ENCODE assay signal across 17 cellular contexts in the genomic region with DNA sequence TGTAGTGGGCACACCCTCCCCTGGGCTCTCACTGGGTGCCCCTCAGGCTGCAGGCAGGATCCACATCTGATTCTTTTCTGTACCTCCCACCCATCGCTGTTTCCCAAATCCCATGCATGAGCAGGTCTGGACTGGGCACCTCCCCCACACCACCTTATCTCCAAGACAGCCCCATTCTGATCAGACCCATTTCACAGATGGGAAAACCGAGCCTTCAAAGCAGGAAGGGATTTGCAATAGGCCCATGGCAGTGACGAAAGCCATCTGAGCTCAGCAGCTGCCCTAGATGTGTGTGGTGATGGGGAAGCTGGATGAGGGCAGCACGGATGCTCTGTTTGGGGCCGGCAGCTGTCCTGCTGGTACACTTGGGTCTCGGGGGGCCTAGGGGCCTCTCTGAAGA. TPM values are rescaled to one million over a fixed set of nuclear protein-coding genes. Genes with fewer than 3 reads are reported as not detected.
"Had no signal": no experiment of that assay in that cellular context is flagged by ENCODE, and none has a peak within 500 bp of the region (broad histone marks: within the 10 kb centered on the region; RNA-seq: fewer than 3 reads in every experiment).

No MANE protein-coding gene starts in this region.

- H3K36me3 ChIP-seq: pancreas, sigmoid colon, tibial nerve had no signal

- H3K27ac ChIP-seq: pancreas, sigmoid colon, tibial nerve had no signal

- H3K4me1 ChIP-seq: pancreas had no signal

- FAIRE-seq: endometrium, pancreas had no signal

- H3K27me3 ChIP-seq: pancreas had no signal

- ATAC-seq: activated CD4-positive, CD25-positive, alpha-beta regulatory T cell treated with anti-CD3 and anti-CD28 coated beads, Interleukin-2, amount 50 U/mL, for 24 hours; activated CD8-positive, alpha-beta T cell treated with anti-CD3 and anti-CD28 coated beads, Interleukin-2, amount 10 ng/mL, durations not matched to agents 7 days and 5 days; mucosa of descending colon; stimulated activated naive CD8-positive, alpha-beta T cell treated with anti-CD3 and anti-CD28 coated beads, Interleukin-15, Interleukin-2, amounts not matched to agents 100 U/mL and 50 U/mL, for 24 hours had no signal

- H3K4me3 ChIP-seq: mucosa of descending colon, pancreas, sigmoid colon, tibial nerve had no signal

- H3K9me3 ChIP-seq: mucosa of descending colon, pancreas, sigmoid colon had no signal

- DNase-seq: activated CD4-positive, alpha-beta T cell treated with anti-CD3 and anti-CD28 coated beads, Interleukin-2, amount 10 ng/mL, durations not matched to agents 7 days and 5 days; activated CD8-positive, alpha-beta T cell treated with anti-CD3 and anti-CD28 coated beads, Interleukin-2, amount 10 ng/mL, durations not matched to agents 7 days and 5 days; activated naive CD4-positive, alpha-beta T cell treated with anti-CD3 and anti-CD28 coated beads, Interleukin-2, amount 50 U/mL, for 16 hours; activated T-cell treated with anti-CD3 and anti-CD28 coated beads, Interleukin-2, amount 50 U/mL, for 24 hours; cortex of kidney; mesenchymal stem cell; mucosa of descending colon; naive B cell; sigmoid colon; stimulated activated naive CD8-positive, alpha-beta T cell treated with anti-CD3 and anti-CD28 coated beads, Interleukin-15, Interleukin-2, amounts not matched to agents 100 U/mL and 50 U/mL, for 24 hours had no signal

RNA-seq across cellular contexts. Expression of a gene that starts 41.4 kb away (rescaled TPM):
- total RNA-seq: activated CD4-positive, alpha-beta T cell treated with anti-CD3 and anti-CD28 coated beads, Interleukin-2, amount 10 ng/mL, durations not matched to agents 7 days and 5 days; activated CD8-positive, alpha-beta T cell treated with anti-CD3 and anti-CD28 coated beads, Interleukin-2, amount 10 ng/mL, durations not matched to agents 7 days and 5 days; activated T-helper 2 cell treated with anti-CD3 and anti-CD28 coated beads, Interferon-gamma antibody, Interleukin-2, Interleukin-4, amounts not matched to agents 10 μg/mL and 5 μg/mL and 100 μg/mL, durations not matched to agents 14 hours and 24 hours and 36 hours; aorta; mucosa of descending colon; sigmoid colon; T-helper 1 cell treated with Interleukin-12 subunit alpha and Interleukin-12 subunit beta and Interleukin-4 antibody, amounts not matched to agents 30 ng/mL and 1 ng/mL, for 36 hours; tibial nerve had no signal
- polyA plus RNA-seq: aorta, sigmoid colon had no signal
